In genomic region chr15:77475898-77476297, GRCh38 we compare ENCODE assay signal across 21 cellular contexts. TPM values are rescaled to one million over a fixed set of nuclear protein-coding genes. Genes with fewer than 3 reads are reported as not detected.
DNase-seq lines count a peak whose midpoint lies in the region; ATAC-seq and TF ChIP-seq lines count a peak whose summit lies in the region.
"Had no signal": no experiment of that assay in that cellular context is flagged by ENCODE, and none has a peak within 500 bp of the region (broad histone marks: within the 10 kb centered on the region; RNA-seq: fewer than 3 reads in every experiment).

No MANE protein-coding gene starts in this region.

- no peaks in the 10 kb centered on the region for H4K20me1 ChIP-seq in GM23338 (replicated peaks; ENCODE audit: insufficient read depth)

- no peaks in the 10 kb centered on the region for H3K9me2 ChIP-seq in GM23338 (ENCODE audit: insufficient read depth)
- H3K9me2 ChIP-seq: SK-N-SH had no signal

- ATAC-seq in GM23338 = peak; percentile 89
- ATAC-seq in GM18861 (IDR thresholded peaks at IDR 0.05; ENCODE audit: unreplicated experiment) = no peak
- ATAC-seq: natural killer cell treated with Interleukin-12 subunit alpha and Interleukin-12 subunit beta and Interleukin-15 and Interleukin-18, amount 100 ng/mL, for 72 hours had no signal

- no peak overlapping the region for H3K4me3 ChIP-seq in GM23338
- H3K4me3 ChIP-seq: prostate gland, smooth muscle cell had no signal

- H3K36me3 ChIP-seq in GM23338 (ENCODE audit: insufficient read depth) = peaks cover 15% of the 10 kb centered on the region; the same call in 1 of the 2 replicates
- H3K36me3 ChIP-seq: prostate gland had no signal

- TF ChIP-seq CTCF in GM23338 (conservative IDR thresholded peaks at IDR 0.05; ENCODE audit: low read depth in 2 of 2) = no peak

- no peak overlapping the region for H2AFZ ChIP-seq in GM23338

- H3K36me3 Mint-ChIP-seq in GM23338 (ENCODE audit: low read depth) = peaks cover 42% of the 10 kb centered on the region

- peaks cover 22% of the 10 kb centered on the region for H3K4me1 ChIP-seq in GM23338 (ENCODE audit: insufficient read depth)
- H3K4me1 ChIP-seq: prostate gland had no signal

- peak overlapping the region; percentile 20; the same call in 1 of the 2 replicates for H3K4me2 ChIP-seq in GM23338
- H3K4me2 ChIP-seq: SK-N-SH, smooth muscle cell had no signal

- H3K27me3 ChIP-seq in GM23338 (ENCODE audit: insufficient read depth) = no peaks in the 10 kb centered on the region

- H3K27ac ChIP-seq in GM23338 (ENCODE audit: low read depth) = peak overlapping the region; percentile 56; the same call in 1 of the 2 replicates
- H3K27ac ChIP-seq: prostate gland had no signal

- no peaks in the 10 kb centered on the region for H3K27me3 Mint-ChIP-seq in GM23338 (ENCODE audit: insufficient read depth, low read depth, poor library complexity)
- H3K27me3 Mint-ChIP-seq: natural killer cell treated with Interleukin-12 subunit alpha and Interleukin-12 subunit beta and Interleukin-15 and Interleukin-18, amount 100 ng/mL, for 72 hours had no signal

- no peaks in the 10 kb centered on the region; the same call in 2 of the 3 replicates for H3K9me3 Mint-ChIP-seq in GM23338
- H3K9me3 Mint-ChIP-seq: natural killer cell treated with Interleukin-12 subunit alpha and Interleukin-12 subunit beta and Interleukin-15 and Interleukin-18, amount 100 ng/mL, for 72 hours had no signal

- H3K4me1 Mint-ChIP-seq in GM23338 = peaks cover 34% of the 10 kb centered on the region

- 0 out of 2 replicates have a peak overlapping the region, but pooled peaks have one; percentile 41 for H3K27ac Mint-ChIP-seq in GM23338
- H3K27ac Mint-ChIP-seq: natural killer cell treated with Interleukin-12 subunit alpha and Interleukin-12 subunit beta and Interleukin-15 and Interleukin-18, amount 100 ng/mL, for 72 hours had no signal

- H3K79me2 ChIP-seq in GM23338 (replicated peaks; ENCODE audit: insufficient read depth) = no peaks in the 10 kb centered on the region; the same call in 1 of the 2 replicates

- H3F3A ChIP-seq in GM23338 (replicated peaks; ENCODE audit: low read depth) = no peaks in the 10 kb centered on the region; the same call in 1 of the 2 replicates

- no peak overlapping the region for H3K4me3 Mint-ChIP-seq in GM23338
- H3K4me3 Mint-ChIP-seq: natural killer cell treated with Interleukin-12 subunit alpha and Interleukin-12 subunit beta and Interleukin-15 and Interleukin-18, amount 100 ng/mL, for 72 hours had no signal

- DNase-seq in GM23338 (ENCODE audit: low spot score) (peak; percentile 65), NCI-H1092 treated with DMSO at 0.1 percent for 48 hours (lab: John Stamatoyannopoulos, UW) (peak; percentile 46), NCI-H524 treated with DMSO at 0.1 percent for 48 hours (lab: John Stamatoyannopoulos, UW) (peak; percentile 87), left kidney (ENCODE audit: low read depth, low spot score) (peak; percentile 64), NCI-H345 (lab: John Stamatoyannopoulos, UW) (no peak)
- no peak for DNase-seq in activated naive CD4-positive, alpha-beta T cell (lab: John Stamatoyannopoulos, UW)
- DNase-seq: activated CD4-positive, alpha-beta T cell treated with anti-CD3 and anti-CD28 coated beads for 48 hours; activated CD8-positive, alpha-beta memory T cell treated with anti-CD3 and anti-CD28 coated beads, Interleukin-2, amount 50 U/mL, for 48 hours; activated naive CD4-positive, alpha-beta T cell treated with Interleukin-2 at 50 U/mL for 16 hours; anterior cingulate cortex; effector memory CD4-positive, alpha-beta T cell; EL; head of caudate nucleus; mesendoderm; SK-N-SH; stimulated activated CD4-positive, alpha-beta T cell treated with anti-CD3 and anti-CD28 coated beads, Interleukin-4, amount 100 ng/mL, for 4 hours; T1000 had no signal

TF ChIP-seq in GM23338, 12 proteins besides CTCF, POLR2A, EP300 and RAD21:
- TF ChIP-seq ZNF331 (CRISPR knock-in tag; IDR thresholded peaks at IDR 0.05; ENCODE audit: low read depth) (no peak), ETS1 (IDR thresholded peaks at IDR 0.05) (no peak), EZH2 (IDR thresholded peaks at IDR 0.05; ENCODE audit: low read depth, unreplicated experiment) (no peak)

RNA-seq across cellular contexts. Expression of gene HMG20A, which starts 55.2 kb away (rescaled TPM):
- 49.3 and 57.8 TPM in 2 replicates for total RNA-seq in GM23338 (2014; rRNA removed; shearing (Covaris generic))
- 12.2 and 17.8 TPM in 2 replicates for polyA plus RNA-seq in GM23338 (2016; fragmentation: Nextera tagmentation; extraction: Ambion mirVana)

RNA-seq across cellular contexts. Expression of gene PEAK1, which starts 56.0 kb away (rescaled TPM):
- total RNA-seq in GM23338 (2014; rRNA removed; shearing (Covaris generic)) = 22.8 and 34.1 TPM in 2 replicates
- polyA plus RNA-seq in GM23338 (2016; fragmentation: Nextera tagmentation; extraction: Ambion mirVana) = 5.6 and 7.8 TPM in 2 replicates

Comparison
In these comparisons a context has a peak if more than half of its experiments do, and no peak if none do; other contexts are left out.
1. DNase-seq: peak in GM23338 (single experiment), NCI-H1092 treated with DMSO at 0.1 percent for 48 hours (single experiment), NCI-H524 treated with DMSO at 0.1 percent for 48 hours (single experiment) and left kidney (single experiment); none in activated naive CD4-positive, alpha-beta T cell (0 of 4) and NCI-H345 (single experiment).